ENCODE assay signal across 8 cellular contexts in the genomic region with DNA sequence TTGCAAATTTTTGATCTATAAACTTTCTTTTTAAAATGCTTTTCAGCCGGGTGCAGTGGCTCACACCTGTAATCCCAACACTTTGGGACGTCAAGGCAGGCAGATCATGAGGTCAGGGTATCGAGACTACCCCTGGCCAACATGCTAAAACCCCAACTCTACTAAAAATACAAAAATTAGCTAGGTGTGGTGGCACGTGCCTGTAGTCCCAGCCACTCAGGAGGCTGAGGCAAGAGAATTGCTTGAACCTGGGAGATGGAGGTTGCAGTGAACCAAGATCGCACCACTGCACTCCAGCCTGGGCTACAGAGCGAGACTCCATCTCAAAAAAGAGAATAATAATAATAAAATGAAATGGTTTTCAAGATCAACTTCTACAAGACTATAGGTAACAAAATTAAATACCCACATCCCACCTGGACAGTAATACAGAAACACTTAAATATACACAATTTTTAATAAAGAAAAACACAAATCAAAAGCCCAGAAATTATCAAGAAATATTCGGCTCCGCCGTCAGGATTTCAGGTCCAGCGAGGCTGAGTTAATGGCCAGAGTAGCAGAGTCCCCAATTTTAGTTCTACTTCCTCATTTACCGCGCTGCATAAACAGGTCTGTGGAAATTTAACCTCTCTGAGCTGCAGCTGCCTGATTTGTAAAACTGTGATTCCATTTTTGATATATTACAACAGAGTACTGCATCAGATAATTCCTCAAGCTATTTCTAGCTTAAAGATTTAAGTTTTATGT. TPM values are rescaled to one million over a fixed set of nuclear protein-coding genes. Genes with fewer than 3 reads are reported as not detected.
DNase-seq lines count a peak whose midpoint lies in the region; ATAC-seq, FAIRE-seq and TF ChIP-seq lines count a peak whose summit lies in the region.

No MANE protein-coding gene starts in this region.

- TF ChIP-seq EP300 in K562 (IDR thresholded peaks at IDR 0.05; ENCODE audit: low read length) = no peak

- H3K4me3 ChIP-seq in K562 (peak overlapping the region; percentile 21; the same call in 1 of the 2 replicates), thoracic aorta (peak overlapping the region; percentile 97), thyroid gland (replicated peaks in 1 of 3) (no peak overlapping the region)

- no peak for TF ChIP-seq POLR2A in K562 (conservative IDR thresholded peaks at IDR 0.05)
- TF ChIP-seq POLR2A in thyroid gland (IDR thresholded peaks at IDR 0.05) = no peak

- CTCF ChIA-PET in K562 (lab: Yijun Ruan, JAX; ENCODE audit: low intra/inter-chr PET ratio) = no interaction called here

- no peaks in the 10 kb centered on the region for H3K9me1 ChIP-seq in K562 (ENCODE audit: control insufficient read depth, insufficient read depth, low read length)

- TF ChIP-seq RAD21 in K562 (CRISPR knock-in tag; conservative IDR thresholded peaks at IDR 0.05 in 1 of 2, IDR thresholded peaks at IDR 0.05 in 1 of 2) = no peak

- in situ Hi-C loops in K562 (cut with MboI) = no loop called here

- H3K27me3 Mint-ChIP-seq in activated T-cell treated with anti-CD3 and anti-CD28 coated beads, Interleukin-2, amount 50 U/mL, for 4 hours (ENCODE audit: low read depth) = no peaks in the 10 kb centered on the region

- peaks cover 70% of the 10 kb centered on the region for H3K4me1 Mint-ChIP-seq in activated T-cell treated with anti-CD3 and anti-CD28 coated beads, Interleukin-2, amount 50 U/mL, for 4 hours (ENCODE audit: low read depth)

- H3K79me2 ChIP-seq in K562 (ENCODE audit: control insufficient read depth, insufficient read depth, low read length) = peaks cover 79% of the 10 kb centered on the region

- H3K27me3 ChIP-seq in K562 (ENCODE audit: control insufficient read depth in 2 of 2, insufficient read depth in 2 of 2, low read length in 2 of 2) = no peaks in the 10 kb centered on the region
- H3K27me3 ChIP-seq in thoracic aorta (replicated peaks; ENCODE audit: insufficient read depth) = no peaks in the 10 kb centered on the region
- no peaks in the 10 kb centered on the region for H3K27me3 ChIP-seq in thyroid gland

- DNase-seq in activated T-cell treated with anti-CD3 and anti-CD28 coated beads, Interleukin-2, amount 50 U/mL, for 4 hours = no peak
- no peak for DNase-seq in activated T-cell treated with anti-CD3 and anti-CD28 coated beads, Interleukin-2, amount 50 U/mL, for 48 hours
- peak in 1 of 4 experiments; percentile 6 for DNase-seq in K562 (ENCODE audit: extremely low read depth in 1 of 4, low spot score in 3 of 4)
- no peak for DNase-seq in thoracic aorta (ENCODE audit: low spot score)
- DNase-seq in thyroid gland = no peak
- no peak for DNase-seq in globus pallidus (ENCODE audit: low spot score)
- DNase-seq in NCI-H1417 treated with DMSO at 0.1 percent for 48 hours (lab: John Stamatoyannopoulos, UW) = no peak

- no peaks in the 10 kb centered on the region; the same call in none of the 2 replicates for H4K20me1 ChIP-seq in K562 (replicated peaks; ENCODE audit: control insufficient read depth, insufficient read depth, low read length)

- 0 out of 2 replicates have a peak overlapping the region, but pooled peaks have one; percentile 49 for H3K4me2 ChIP-seq in K562 (ENCODE audit: insufficient read depth, low read length)

- peaks cover 35% of the 10 kb centered on the region for H3K36me3 Mint-ChIP-seq in activated T-cell treated with anti-CD3 and anti-CD28 coated beads, Interleukin-2, amount 50 U/mL, for 4 hours (ENCODE audit: insufficient read depth)

- no peak for FAIRE-seq in K562 (lab: Jason Lieb, UNC)

- no peak overlapping the region for H2AFZ ChIP-seq in K562 (ENCODE audit: low read depth, low read length)

- BruUV-seq in K562 (replicated peaks; lab: Mats Ljungman, UMichigan) = no TSS peak

- peaks cover 5% of the 10 kb centered on the region for H3K9me3 Mint-ChIP-seq in activated T-cell treated with anti-CD3 and anti-CD28 coated beads, Interleukin-2, amount 50 U/mL, for 4 hours

- TF ChIP-seq CTCF in K562 (IDR thresholded peaks at IDR 0.05 in 2 of 3, conservative IDR thresholded peaks at IDR 0.05 in 1 of 3; ENCODE audit: insufficient read depth in 2 of 3, low read depth in 1 of 3, low read length in 3 of 3) (no peak), thoracic aorta (IDR thresholded peaks at IDR 0.05) (no peak), thyroid gland (IDR thresholded peaks at IDR 0.05) (no peak)

- H3K4me1 ChIP-seq in K562 (replicated peaks in 1 of 2; ENCODE audit: control insufficient read depth in 2 of 2, insufficient read depth in 2 of 2, low read length in 2 of 2) (peaks cover 2 to 5% of the 10 kb centered on the region in 2 experiments; a peak in 4 of 5 replicates), thoracic aorta (ENCODE audit: control insufficient read depth in 1 of 2, low read depth in 2 of 2) (peaks cover 41 to 56% of the 10 kb centered on the region in 2 donors), thyroid gland (peaks cover 23 to 30% of the 10 kb centered on the region in 2 donors)

- intact Hi-C loops in K562 (cut with micrococcal nuclease) (loop anchor here (10.0 kb wide), 1 partner anchor 405 kb away; a partner anchor contains a TSS), thyroid gland (cut with DNase I) (loop anchor here (10.0 kb wide), 1 partner anchor 65 kb away; a partner anchor contains a TSS)

- peak overlapping the region; percentile 98 for H3K4me3 Mint-ChIP-seq in activated T-cell treated with anti-CD3 and anti-CD28 coated beads, Interleukin-2, amount 50 U/mL, for 4 hours

- 55% methylated on average over 9 of the region's 12 CpGs for WGBS in K562 (ENCODE audit: insufficient coverage, low coverage, missing lambda C conversion rate)
- 90 to 91% methylated on average over 12 of the region's 12 CpGs for WGBS in thyroid gland, 2 donors

- POLR2A ChIA-PET in K562 (lab: Yijun Ruan, JAX) = interaction anchor here (0.6 kb wide), 1 partner anchor 18 kb away, joined by 3 read pairs; no protein-coding TSS in a partner anchor

- H3K27ac ChIP-seq in K562 (ENCODE audit: extremely low read depth, low read depth, low read length) (no peak overlapping the region), thoracic aorta (no peak overlapping the region), thyroid gland (no peak overlapping the region)

- no peak for ATAC-seq in activated T-cell treated with anti-CD3 and anti-CD28 coated beads, Interleukin-2, amount 50 U/mL, for 4 hours
- peak; percentile 28 for ATAC-seq in HG03460 (IDR thresholded peaks at IDR 0.05; ENCODE audit: unreplicated experiment)
- ATAC-seq in K562 = no peak
- ATAC-seq in thoracic aorta (ENCODE audit: insufficient number of reproducible peaks, low FRiP score, low read depth) = no peak

- no peak overlapping the region for H3K9ac ChIP-seq in K562 (ENCODE audit: insufficient read depth in 1 of 2, low read depth in 2 of 2, low read length in 2 of 2)

- H3K9me3 ChIP-seq in K562 (replicated peaks; ENCODE audit: control insufficient read depth, insufficient read depth, low read depth, low read length) = no peaks in the 10 kb centered on the region
- no peaks in the 10 kb centered on the region for H3K9me3 ChIP-seq in thoracic aorta
- H3K9me3 ChIP-seq in thyroid gland = no peaks in the 10 kb centered on the region

- H3K36me3 ChIP-seq in K562 (ENCODE audit: control insufficient read depth, insufficient read depth, low read length) = peaks cover 30% of the 10 kb centered on the region
- H3K36me3 ChIP-seq in thoracic aorta = peaks cover 4% of the 10 kb centered on the region
- H3K36me3 ChIP-seq in thyroid gland = no peaks in the 10 kb centered on the region

TF ChIP-seq in K562, 482 proteins besides CTCF, POLR2A, EP300 and RAD21:
- no peak for TF ChIP-seq SP2 (IDR thresholded peaks at IDR 0.05; ENCODE audit: extremely low read depth, low read depth, low read length, poor library complexity, severe bottlenecking)
- peak; percentile 47; the same call in 1 of the 2 replicates for TF ChIP-seq SPI1 (IDR thresholded peaks at IDR 0.05; ENCODE audit: borderline replicate concordance, low read depth, low read length)

RNA-seq across cellular contexts. Expression of a gene that starts 4.0 kb away (rescaled TPM):
- total RNA-seq in activated T-cell treated with anti-CD3 and anti-CD28 coated beads, Interleukin-2, amount 50 U/mL, for 4 hours = 10 to 100 TPM; 26.4 to 36.7 (median 29.8) TPM
- 41.3 and 144 TPM in 2 replicates for total RNA-seq in K562 (2011; cell fraction: chromatin; rRNA removed; ENCODE audit: low replicate concordance)
- total RNA-seq in K562 (2011; cell fraction: nucleolus; rRNA removed) = 20.3 and 27.2 TPM in 2 replicates
- 50.5 and 62.4 TPM in 2 replicates for total RNA-seq in K562 (2011; cell fraction: nucleoplasm; rRNA removed)
- total RNA-seq in K562 (2014; rRNA removed) (14.2 and 15.3 TPM in 2 replicates), K562 (2014; rRNA removed; fragmentation: Illumina TruSeq; extraction: Trizol) (22.2 and 26.9 TPM in 2 replicates), K562 (2015; rRNA removed; fragmentation: Illumina TruSeq; extraction: Trizol) (24.2 and 26.2 TPM in 2 replicates), K562 (2021) (13.8 and 15.0 TPM in 2 replicates), thoracic aorta (10 to 100 TPM; 17.7 to 31.5 TPM), thyroid gland (10 to 100 TPM; 32.0 to 40.6 (median 33.7) TPM)
- polyA plus RNA-seq in K562 (2011; rRNA removed) (20.0 TPM in 2 replicates), K562 (2014; fragmentation: Illumina TruSeq; extraction: Trizol) (18.8 and 23.7 TPM in 2 replicates), K562 (2014; fragmentation: Nextera tagmentation; extraction: Ambion mirVana) (1 to 10 TPM; 5.9 to 9.3 TPM), K562 (2014; rRNA removed) (12.6 and 15.2 TPM in 2 replicates)
- 2.2 and 8.3 TPM in 2 replicates for polyA plus RNA-seq in K562 (2011; cell fraction: cytosol; rRNA removed)
- 17.2 and 29.0 TPM in 2 replicates for polyA plus RNA-seq in K562 (2011; cell fraction: nucleus; rRNA removed)
- polyA plus RNA-seq in K562 (2012) = 10.7 and 12.9 TPM in 2 replicates
- polyA minus RNA-seq in K562 (2011; rRNA and poly(A)+ RNA removed) = 81.7 and 94.8 TPM in 2 replicates
- 18.1 and 22.7 TPM in 2 replicates for polyA minus RNA-seq in K562 (2011; cell fraction: cytosol; rRNA and poly(A)+ RNA removed)
- polyA minus RNA-seq in K562 (2011; cell fraction: nucleus; rRNA and poly(A)+ RNA removed) = 37.7 and 74.2 TPM in 2 replicates

Comparison
In these comparisons a context has a peak if more than half of its experiments do, and no peak if none do; other contexts are left out.
1. H3K4me3 ChIP-seq: peak in K562 (single experiment) and thoracic aorta (single experiment); none in thyroid gland (0 of 3).